ENCODE assay signal across 10 cellular contexts in the genomic region with DNA sequence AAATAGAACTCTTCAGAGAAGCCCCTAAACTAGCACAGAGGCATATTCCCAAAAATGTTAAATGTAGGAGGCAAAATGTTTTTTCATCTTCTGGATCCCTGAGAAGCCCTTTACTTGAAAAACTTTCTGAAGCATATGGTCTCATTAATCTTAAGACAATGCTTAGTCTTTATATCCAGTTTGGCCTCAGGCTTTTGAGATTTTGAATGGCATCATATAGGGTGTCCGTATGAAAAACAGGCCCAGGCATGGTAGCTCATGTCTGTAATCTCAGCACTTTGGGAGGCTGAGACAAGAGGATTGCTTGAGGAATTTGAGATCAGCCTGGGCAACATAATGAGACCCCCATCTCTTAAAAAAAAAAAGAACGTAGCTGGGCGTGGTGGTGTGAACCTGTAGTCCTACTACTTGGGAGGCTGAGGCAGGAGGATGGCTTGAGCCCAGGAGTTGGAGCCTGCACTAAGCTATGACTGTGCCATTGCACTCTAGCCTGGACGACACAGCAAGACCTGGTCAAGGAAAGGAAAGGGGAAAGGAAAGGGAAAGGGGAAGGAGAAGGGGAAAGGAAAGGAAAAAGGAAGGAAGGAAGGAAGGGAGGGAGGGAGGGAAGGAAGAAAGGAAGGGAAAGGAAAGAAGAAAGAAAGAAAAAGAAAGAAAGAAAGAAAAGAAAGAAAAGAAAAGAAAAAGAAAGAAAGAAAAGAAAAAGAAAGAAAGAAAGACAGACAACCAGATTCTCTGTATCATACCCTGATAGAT.
DNase-seq lines count a peak whose midpoint lies in the region; ATAC-seq, FAIRE-seq and TF ChIP-seq lines count a peak whose summit lies in the region.
"Had no signal": no experiment of that assay in that cellular context is flagged by ENCODE, and none has a peak within 500 bp of the region (broad histone marks: within the 10 kb centered on the region; RNA-seq: fewer than 3 reads in every experiment).

No MANE protein-coding gene starts in this region.

- intact Hi-C loops in activated B cell treated with CpG ODN at 0.5 μM for 24 hours (cut with micrococcal nuclease): no loop called here
- intact Hi-C loops in gastrocnemius medialis (cut with DNase I; ENCODE audit: low total_unique reads): no loop called here

- H3K4me3 Mint-ChIP-seq in activated B cell treated with CpG ODN at 0.5 μM for 24 hours: peak overlapping the region; percentile 32

- no peak overlapping the region for H3K27ac Mint-ChIP-seq in activated B cell treated with CpG ODN at 0.5 μM for 24 hours

- TF ChIP-seq CTCF in activated B cell treated with CpG ODN at 0.5 μM for 24 hours (IDR thresholded peaks at IDR 0.05) (no peak), epithelial cell of proximal tubule (conservative IDR thresholded peaks at IDR 0.05; ENCODE audit: low read depth, low read length) (no peak), gastrocnemius medialis (IDR thresholded peaks at IDR 0.05 in 4 of 5, conservative IDR thresholded peaks at IDR 0.05 in 1 of 5) (no peak)

- CTCF ChIA-PET in activated B cell treated with CpG ODN at 0.5 μM for 24 hours (lab: Charles Lee): interaction anchor here (1.1 to 1.2 kb wide), 2 partner anchors 20 to 116 kb away, joined by 3 to 5 read pairs; no protein-coding TSS in a partner anchor

- H3K4me1 Mint-ChIP-seq in activated B cell treated with CpG ODN at 0.5 μM for 24 hours: peaks cover 20% of the 10 kb centered on the region

- in situ Hi-C loops in gastrocnemius medialis (cut with MboI; ENCODE audit: low sequenced_read_pairs in 4 of 4): no loop called here

- FAIRE-seq in GM12892 (lab: Jason Lieb, UNC): peak; percentile 48

- POLR2A ChIA-PET in activated B cell treated with CpG ODN at 0.5 μM for 24 hours (lab: Charles Lee): interaction anchor here (0.6 kb wide), 1 partner anchor 131 kb away, joined by 3 read pairs; no protein-coding TSS in a partner anchor

- no peaks in the 10 kb centered on the region for H3K36me3 ChIP-seq in gastrocnemius medialis

- H3K27me3 ChIP-seq in gastrocnemius medialis: no peaks in the 10 kb centered on the region

- no peak for TF ChIP-seq POLR2A in GM12892 (IDR thresholded peaks at IDR 0.05; ENCODE audit: low read depth, low read length)
- TF ChIP-seq POLR2A in gastrocnemius medialis (IDR thresholded peaks at IDR 0.05): no peak

- ATAC-seq in activated B cell treated with CpG ODN at 0.5 μM for 24 hours (ENCODE audit: low read depth) (no peak), gastrocnemius medialis (no peak)

- no peak for DNase-seq in GM12892 (ENCODE audit: insufficient read length)
- DNase-seq in activated B cell treated with CpG ODN at 0.5 μM for 24 hours: no peak
- DNase-seq in epithelial cell of proximal tubule (ENCODE audit: low read depth): no peak
- DNase-seq in gastrocnemius medialis: no peak
- DNase-seq in NCI-H510A treated with DMSO at 0.1 percent for 48 hours (lab: John Stamatoyannopoulos, UW): no peak
- no peak for DNase-seq in HCEC 1CT
- DNase-seq in LoVo (ENCODE audit: low spot score): no peak
- no peak for DNase-seq in CD1c-positive myeloid dendritic cell (ENCODE audit: extremely low spot score)
- DNase-seq: activated effector memory CD4-positive, alpha-beta T cell treated with anti-CD3 and anti-CD28 coated beads, Interleukin-2, amount 50 U/mL, for 16 hours; T-helper 9 cell had no signal

- H3K27ac ChIP-seq in gastrocnemius medialis: peak overlapping the region; percentile 7 to 78 (median 73)

- H3K9me3 ChIP-seq in gastrocnemius medialis: no peaks in the 10 kb centered on the region

- peak overlapping the region; percentile 21 for H3K4me3 ChIP-seq in epithelial cell of proximal tubule (ENCODE audit: low read depth, low read length)
- H3K4me3 ChIP-seq in gastrocnemius medialis: peak overlapping the region in 3 of 4 donors; percentile 48 to 59 (median 58)

- H3K4me1 ChIP-seq in gastrocnemius medialis: peaks cover 0 to 7% of the 10 kb centered on the region in 2 donors

- peaks cover 3% of the 10 kb centered on the region for H3K36me3 Mint-ChIP-seq in activated B cell treated with CpG ODN at 0.5 μM for 24 hours (ENCODE audit: low read depth)

- no peaks in the 10 kb centered on the region for H3K27me3 Mint-ChIP-seq in activated B cell treated with CpG ODN at 0.5 μM for 24 hours

- H3K9me3 Mint-ChIP-seq in activated B cell treated with CpG ODN at 0.5 μM for 24 hours: no peaks in the 10 kb centered on the region
